Comparison of ENCODE assay signal across 9 cellular contexts in genomic region chr11:95251896-95252295, GRCh38. TPM values are rescaled to one million over a fixed set of nuclear protein-coding genes. Genes with fewer than 3 reads are reported as not detected.
DNase-seq lines count a peak whose midpoint lies in the region; ATAC-seq and TF ChIP-seq lines count a peak whose summit lies in the region.
"Not testable (repeated sequence)": the region's sequence is repeated elsewhere in the genome, so short reads cannot be mapped to it uniquely, and the experiment has no call there.
"Had no signal": no experiment of that assay in that cellular context is flagged by ENCODE, and none has a peak within 500 bp of the region (broad histone marks: within the 10 kb centered on the region; RNA-seq: fewer than 3 reads in every experiment).

No MANE protein-coding gene starts in this region.

- DNase-seq in CD4-positive, alpha-beta T cell; Karpas-422; T-cell; mesendoderm: not testable (repeated sequence)
- DNase-seq in islet precursor cell (peak; percentile 64), nephron progenitor cell (peak; percentile 6)

- H4K20me1 ChIP-seq in Karpas-422 (ENCODE audit: insufficient read depth, low read depth, low read length) = not testable (repeated sequence)

- not testable (repeated sequence) for H2BK120ac ChIP-seq in mesendoderm (ENCODE audit: low read depth, low read length)

- not testable (repeated sequence) for H3K18ac ChIP-seq in mesendoderm (ENCODE audit: low read length)

- H2AFZ ChIP-seq in Karpas-422 (ENCODE audit: low read length) = not testable (repeated sequence)

- not testable (repeated sequence) for H3K56ac ChIP-seq in mesendoderm (ENCODE audit: low read length)

- not testable (repeated sequence) for H3K27ac ChIP-seq in CD4-positive, alpha-beta T cell (ENCODE audit: low read depth, low read length); mesendoderm (ENCODE audit: low read depth, low read length)
- H3K27ac ChIP-seq in Karpas-422 (ENCODE audit: low read length) = peak overlapping the region; percentile 93

- H3K79me1 ChIP-seq in mesendoderm (ENCODE audit: low read length) = not testable (repeated sequence)

- H3K4me2 ChIP-seq in Karpas-422 (ENCODE audit: low read depth, low read length, poor library complexity, severe bottlenecking) = peak overlapping the region; percentile 71
- H3K4me2 ChIP-seq in mesendoderm (ENCODE audit: low read length) = not testable (repeated sequence)

- peak overlapping the region; percentile 59; the same call in 1 of the 2 replicates for H3K9ac ChIP-seq in Karpas-422 (ENCODE audit: low read length)
- not testable (repeated sequence) for H3K9ac ChIP-seq in mesendoderm (ENCODE audit: low read length)

- peak overlapping the region; percentile 42 for H4K8ac ChIP-seq in mesendoderm (ENCODE audit: low read depth, low read length)

- H3K23ac ChIP-seq in mesendoderm (ENCODE audit: low read length) = not testable (repeated sequence)

- H3K4ac ChIP-seq in mesendoderm (ENCODE audit: low read depth, low read length) = not testable (repeated sequence)

- H3K79me2 ChIP-seq in Karpas-422 (ENCODE audit: low read length); mesendoderm (ENCODE audit: control insufficient read depth, insufficient read depth, low read length): not testable (repeated sequence)

- not testable (repeated sequence) for ATAC-seq in CD4-positive, alpha-beta T cell (ENCODE audit: poor library complexity); T-cell (replicated peaks in 1 of 4); stimulated activated memory B cell treated with anti-CD40 and anti-IgM and Interleukin-4, amounts not matched to agents 10 μg/mL and 1 μg/mL and 100 μg/mL, for 72 hours

- CTCF ChIA-PET in CD4-positive, alpha-beta T cell (lab: Charles Lee) = not testable (repeated sequence)
- CTCF ChIA-PET in T-cell (lab: Charles Lee) = interaction anchor here in 1 of 2 donors (1.1 to 3.2 kb wide), 2 partner anchors 21 to 453 kb away, joined by 6 to 13 read pairs; partner anchors contain the start of gene SESN3

- H4K5ac ChIP-seq in mesendoderm (ENCODE audit: low read length) = not testable (repeated sequence)

- not testable (repeated sequence) for H3K9me3 Mint-ChIP-seq in CD4-positive, alpha-beta T cell; T-cell; brain; nephron progenitor cell; stimulated activated memory B cell treated with anti-CD40 and anti-IgM and Interleukin-4, amounts not matched to agents 10 μg/mL and 1 μg/mL and 100 μg/mL, for 72 hours

- H3K9me2 ChIP-seq in Karpas-422 (replicated peaks; ENCODE audit: insufficient read depth, low read length) = not testable (repeated sequence)

- peaks cover 47% of the 10 kb centered on the region for H3K4me1 Mint-ChIP-seq in CD4-positive, alpha-beta T cell (ENCODE audit: low read depth)
- peaks cover 40 to 51% (median 40%) of the 10 kb centered on the region in 3 donors for H3K4me1 Mint-ChIP-seq in T-cell
- H3K4me1 Mint-ChIP-seq in brain = peaks cover 84% of the 10 kb centered on the region
- peaks cover 70% of the 10 kb centered on the region for H3K4me1 Mint-ChIP-seq in nephron progenitor cell
- peaks cover 58% of the 10 kb centered on the region for H3K4me1 Mint-ChIP-seq in stimulated activated memory B cell treated with anti-CD40 and anti-IgM and Interleukin-4, amounts not matched to agents 10 μg/mL and 1 μg/mL and 100 μg/mL, for 72 hours

- WGBS in mesendoderm (ENCODE audit: extremely low coverage, insufficient coverage, low lambda C conversion rate) = no CpG with 5 or more reads among the region's 6 CpGs

- H3K4me3 ChIP-seq in Karpas-422 (ENCODE audit: low read length); mesendoderm (ENCODE audit: low read length): not testable (repeated sequence)

- H3K4me3 Mint-ChIP-seq in CD4-positive, alpha-beta T cell; T-cell; stimulated activated memory B cell treated with anti-CD40 and anti-IgM and Interleukin-4, amounts not matched to agents 10 μg/mL and 1 μg/mL and 100 μg/mL, for 72 hours: not testable (repeated sequence)
- H3K4me3 Mint-ChIP-seq in brain = peak overlapping the region in 1 of 5 experiments; percentile 17
- peak overlapping the region; percentile 24 for H3K4me3 Mint-ChIP-seq in nephron progenitor cell

- not testable (repeated sequence) for H3K36me3 Mint-ChIP-seq in CD4-positive, alpha-beta T cell (ENCODE audit: low read depth); T-cell; brain; nephron progenitor cell (ENCODE audit: low read depth); stimulated activated memory B cell treated with anti-CD40 and anti-IgM and Interleukin-4, amounts not matched to agents 10 μg/mL and 1 μg/mL and 100 μg/mL, for 72 hours

- H2BK5ac ChIP-seq in mesendoderm (ENCODE audit: low read length) = not testable (repeated sequence)

- peak overlapping the region; percentile 92 for H3K27ac Mint-ChIP-seq in CD4-positive, alpha-beta T cell
- H3K27ac Mint-ChIP-seq in T-cell (peak overlapping the region; percentile 21 to 54), brain (peak overlapping the region; percentile 96 to 99 (median 98)), nephron progenitor cell (peak overlapping the region; percentile 39)
- H3K27ac Mint-ChIP-seq in stimulated activated memory B cell treated with anti-CD40 and anti-IgM and Interleukin-4, amounts not matched to agents 10 μg/mL and 1 μg/mL and 100 μg/mL, for 72 hours = peak overlapping the region; percentile 95

- not testable (repeated sequence) for H3K36me3 ChIP-seq in Karpas-422 (ENCODE audit: insufficient read depth, low read length); mesendoderm (ENCODE audit: control insufficient read depth, insufficient read depth, low read length)

- not testable (repeated sequence) for H2AK5ac ChIP-seq in mesendoderm (ENCODE audit: low read length)

- H3K4me1 ChIP-seq in Karpas-422 (ENCODE audit: low read length) = peaks cover 81% of the 10 kb centered on the region
- H3K4me1 ChIP-seq in mesendoderm (ENCODE audit: control insufficient read depth, low read depth, low read length) = not testable (repeated sequence)

- POLR2A ChIA-PET in CD4-positive, alpha-beta T cell (lab: Charles Lee) = interaction anchor here (8.7 kb wide), 1 partner anchor 21 kb away, joined by 158 read pairs; the partner anchor contains the start of gene SESN3
- POLR2A ChIA-PET in T-cell (lab: Charles Lee) = interaction anchor here in 1 of 2 donors (1.9 kb wide), 1 partner anchor 20 kb away, joined by 4 read pairs; the partner anchor contains the start of gene SESN3

- intact Hi-C loops in CD4-positive, alpha-beta T cell (cut with DNase I, micrococcal nuclease) = loop anchor here (5.0 to 10.0 kb wide), 2 partner anchors 100 to 277 kb away; partner anchors contain the start of genes CWC15 (in 1 of the 2) and KDM4D (in 1 of the 2)

- not testable (repeated sequence) for H3K27me3 ChIP-seq in CD4-positive, alpha-beta T cell (ENCODE audit: control insufficient read depth, insufficient read depth, low read length); Karpas-422 (ENCODE audit: low read length); mesendoderm (ENCODE audit: insufficient read depth, low read length, poor library complexity)

- not testable (repeated sequence) for H2BK15ac ChIP-seq in mesendoderm (replicated peaks; ENCODE audit: low read depth)

- not testable (repeated sequence) for H3K9me3 ChIP-seq in CD4-positive, alpha-beta T cell (ENCODE audit: control insufficient read depth, low read length); Karpas-422 (ENCODE audit: low read length)

- H3K27me3 Mint-ChIP-seq in CD4-positive, alpha-beta T cell; T-cell; brain; stimulated activated memory B cell treated with anti-CD40 and anti-IgM and Interleukin-4, amounts not matched to agents 10 μg/mL and 1 μg/mL and 100 μg/mL, for 72 hours: not testable (repeated sequence)
- H3K27me3 Mint-ChIP-seq in nephron progenitor cell (ENCODE audit: low read depth, poor library complexity) = peaks cover 14% of the 10 kb centered on the region

- TF ChIP-seq CTCF in CD4-positive, alpha-beta T cell (IDR thresholded peaks at IDR 0.05); brain (conservative IDR thresholded peaks at IDR 0.05); nephron progenitor cell (IDR thresholded peaks at IDR 0.05): not testable (repeated sequence)

RNA-seq across cellular contexts. Expression of gene SESN3, which starts 20.9 kb away (rescaled TPM):
- 10 to 100 TPM; 63.9 to 69.1 TPM for total RNA-seq in CD4-positive, alpha-beta T cell
- 21.4 and 58.9 TPM in 2 replicates for total RNA-seq in Karpas-422 (2014; rRNA removed; shearing (Covaris generic); ENCODE audit: low replicate concordance)
- total RNA-seq in T-cell = 100 to 1,000 TPM in 3 of 5 donors, 10 to 100 TPM in 2; 61.5 to 150 (median 132) TPM
- 6.6 TPM for polyA plus RNA-seq in brain (ENCODE audit: insufficient read depth, low read depth, low replicate concordance)
- polyA plus RNA-seq in mesendoderm (2013, experiment 1 of 2) = 1.5 TPM
- polyA plus RNA-seq in mesendoderm (2013, experiment 2 of 2) = 1.5 TPM
- total RNA-seq: A172 had no signal

Comparison
In these comparisons a context has a peak if more than half of its experiments do, and no peak if none do; other contexts are left out.
1. H3K27ac Mint-ChIP-seq: peak in every context shown above with its lines; median percentile 98 in brain; 95 in stimulated activated memory B cell treated with anti-CD40 and anti-IgM and Interleukin-4, amounts not matched to agents 10 μg/mL and 1 μg/mL and 100 μg/mL, for 72 hours; 92 in CD4-positive, alpha-beta T cell; 39 in nephron progenitor cell; 38 in T-cell.